In the genomic region with DNA sequence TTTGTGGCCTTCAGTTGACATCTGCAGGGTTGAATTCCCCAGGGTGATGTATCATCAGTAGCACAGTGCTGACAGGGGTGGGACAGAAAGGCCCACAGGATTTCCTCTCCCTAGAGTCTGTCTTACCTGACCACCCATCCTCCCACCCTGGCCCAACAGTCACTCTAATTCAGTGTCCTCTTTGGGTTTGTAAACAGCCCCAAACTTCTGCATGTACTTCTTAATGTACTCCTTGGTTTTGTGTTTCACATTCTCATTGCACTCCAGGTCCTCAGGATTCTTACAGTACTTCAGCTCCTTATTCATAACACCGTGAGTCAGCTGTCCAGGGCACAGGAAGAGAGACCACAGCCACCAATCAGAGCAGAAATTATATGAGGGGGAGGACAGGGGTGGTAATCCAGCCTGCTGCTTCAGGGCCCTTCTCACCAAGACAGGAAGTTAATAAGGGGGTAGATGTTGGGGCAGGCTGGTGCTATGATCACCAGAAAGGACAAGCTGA, we compare ENCODE assay signal across 8 cellular contexts. TPM values are rescaled to one million over a fixed set of nuclear protein-coding genes. Genes with fewer than 3 reads are reported as not detected.
A peak's percentile ranks its signal among the peaks of the same experiment; 100 is the strongest.
DNase-seq lines count a peak whose midpoint lies in the region; ATAC-seq, FAIRE-seq and TF ChIP-seq lines count a peak whose summit lies in the region.

No MANE protein-coding gene starts in this region.

- no peak overlapping the region for H3K4me3 ChIP-seq in coronary artery
- no peak overlapping the region for H3K4me3 ChIP-seq in gastroesophageal sphincter

- peak overlapping the region; percentile 90 for H3K27ac Mint-ChIP-seq in activated naive CD4-positive, alpha-beta T cell treated with anti-CD3 and anti-CD28 coated beads, Interleukin-2, amount 10 ng/mL, durations not matched to agents 7 days and 5 days
- H3K27ac Mint-ChIP-seq in mesothelial cell of epicardium = peak overlapping the region; percentile 6

- peak; percentile 53 for FAIRE-seq in GM12892 (lab: Jason Lieb, UNC)

- ATAC-seq in GM21381 (IDR thresholded peaks at IDR 0.05; ENCODE audit: unreplicated experiment) (no peak), gastroesophageal sphincter (no peak), GM19035 (IDR thresholded peaks at IDR 0.05; ENCODE audit: unreplicated experiment) (no peak)

- H3K36me3 ChIP-seq in gastroesophageal sphincter = peaks cover 3 to 75% of the 10 kb centered on the region in 2 donors

- H3K27me3 Mint-ChIP-seq in activated naive CD4-positive, alpha-beta T cell treated with anti-CD3 and anti-CD28 coated beads, Interleukin-2, amount 10 ng/mL, durations not matched to agents 7 days and 5 days = no peaks in the 10 kb centered on the region
- no peaks in the 10 kb centered on the region for H3K27me3 Mint-ChIP-seq in mesothelial cell of epicardium (ENCODE audit: low read depth)

- H3K4me1 ChIP-seq in gastroesophageal sphincter = peaks cover 0 to 27% (median 0%) of the 10 kb centered on the region in 3 donors

- H3K27ac ChIP-seq in coronary artery (no peak overlapping the region), gastroesophageal sphincter (no peak overlapping the region)

- no peaks in the 10 kb centered on the region for H3K9me3 Mint-ChIP-seq in activated naive CD4-positive, alpha-beta T cell treated with anti-CD3 and anti-CD28 coated beads, Interleukin-2, amount 10 ng/mL, durations not matched to agents 7 days and 5 days
- H3K9me3 Mint-ChIP-seq in mesothelial cell of epicardium = no peaks in the 10 kb centered on the region

- no peak for TF ChIP-seq EP300 in gastroesophageal sphincter (IDR thresholded peaks at IDR 0.05)

- no peaks in the 10 kb centered on the region for H3K9me3 ChIP-seq in gastroesophageal sphincter

- TF ChIP-seq CTCF in mesothelial cell of epicardium (IDR thresholded peaks at IDR 0.05; ENCODE audit: unreplicated experiment) (no peak), coronary artery (IDR thresholded peaks at IDR 0.05) (no peak), gastroesophageal sphincter (IDR thresholded peaks at IDR 0.05) (no peak)

- H3K27me3 ChIP-seq in gastroesophageal sphincter = no peaks in the 10 kb centered on the region

- H3K4me3 Mint-ChIP-seq in activated naive CD4-positive, alpha-beta T cell treated with anti-CD3 and anti-CD28 coated beads, Interleukin-2, amount 10 ng/mL, durations not matched to agents 7 days and 5 days = no peak overlapping the region
- H3K4me3 Mint-ChIP-seq in mesothelial cell of epicardium = no peak overlapping the region

- TF ChIP-seq POLR2A in GM12892 (IDR thresholded peaks at IDR 0.05; ENCODE audit: low read depth, low read length) (no peak), gastroesophageal sphincter (IDR thresholded peaks at IDR 0.05) (no peak)

- DNase-seq in GM12892 (ENCODE audit: insufficient read length) (no peak), HS-5 (ENCODE audit: low read depth) (peak; percentile 77), mesothelial cell of epicardium (ENCODE audit: low spot score in 2 of 2, unreplicated experiment in 2 of 2) (no peak), coronary artery (ENCODE audit: low spot score) (no peak)
- DNase-seq in activated naive CD4-positive, alpha-beta T cell treated with anti-CD3 and anti-CD28 coated beads, Interleukin-2, amount 10 ng/mL, durations not matched to agents 7 days and 5 days = peak; percentile 50

- peaks cover 46% of the 10 kb centered on the region for H3K36me3 Mint-ChIP-seq in activated naive CD4-positive, alpha-beta T cell treated with anti-CD3 and anti-CD28 coated beads, Interleukin-2, amount 10 ng/mL, durations not matched to agents 7 days and 5 days
- peaks cover 16% of the 10 kb centered on the region for H3K36me3 Mint-ChIP-seq in mesothelial cell of epicardium

- 40% methylated on average over 1 of the region's 1 CpG; no CpG with 5 or more reads in 1 of the 2 donors for WGBS in gastroesophageal sphincter (ENCODE audit: low coverage in 1 of 2), 2 donors

- CTCF ChIA-PET in activated naive CD4-positive, alpha-beta T cell treated with anti-CD3 and anti-CD28 coated beads, Interleukin-2, amount 10 ng/mL, durations not matched to agents 7 days and 5 days (lab: Charles Lee) = no interaction called here

- H3K4me1 Mint-ChIP-seq in activated naive CD4-positive, alpha-beta T cell treated with anti-CD3 and anti-CD28 coated beads, Interleukin-2, amount 10 ng/mL, durations not matched to agents 7 days and 5 days = peaks cover 50% of the 10 kb centered on the region
- H3K4me1 Mint-ChIP-seq in mesothelial cell of epicardium = peaks cover 12% of the 10 kb centered on the region

RNA-seq across cellular contexts. Expression of gene NBEAL2, which starts 37.5 kb away (rescaled TPM):
- polyA plus RNA-seq in GM12892 (2012; ENCODE audit: missing spikeins) = 79.6 TPM
- total RNA-seq in mesothelial cell of epicardium (83.5 to 86.9 TPM (median 84.2 TPM) in 3 replicates), gastroesophageal sphincter (10 to 100 TPM; 12.3 to 23.2 (median 20.4) TPM)

RNA-seq across cellular contexts. Expression of gene CCDC12, which starts 40.4 kb away (rescaled TPM):
- polyA plus RNA-seq in GM12892 (2012; ENCODE audit: missing spikeins) = 48.6 TPM
- total RNA-seq in mesothelial cell of epicardium = 49.7 to 52.4 TPM (median 50.5 TPM) in 3 replicates
- 10 to 100 TPM; 14.3 to 52.2 (median 42.0) TPM for total RNA-seq in gastroesophageal sphincter

Comparison
In these comparisons a context has a peak if more than half of its experiments do, and no peak if none do; other contexts are left out.
1. DNase-seq: peak in HS-5 (single experiment) and activated naive CD4-positive, alpha-beta T cell treated with anti-CD3 and anti-CD28 coated beads, Interleukin-2, amount 10 ng/mL, durations not matched to agents 7 days and 5 days (single experiment); none in GM12892 (single experiment), mesothelial cell of epicardium (0 of 2) and coronary artery (single experiment).